8 cellular contexts compared by ENCODE assay signal in genomic region chr13:26221721-26222522, GRCh38. TPM values are rescaled to one million over a fixed set of nuclear protein-coding genes. Genes with fewer than 3 reads are reported as not detected.
DNase-seq lines count a peak whose midpoint lies in the region; ATAC-seq and TF ChIP-seq lines count a peak whose summit lies in the region.

RNF6 (minus strand) TSS chr13:26222314; CDS start chr13:26219649, 2,665 bp downstream.

- peaks cover 7% of the 10 kb centered on the region; the same call in 1 of the 2 replicates for H4K20me1 ChIP-seq in PC-9 (ENCODE audit: insufficient read depth)

- peaks cover 28% of the 10 kb centered on the region for H3K36me3 ChIP-seq in PC-9 (ENCODE audit: low read depth)

- peak within 1 kb of the TSS; percentile 90 for H3K4me2 ChIP-seq in PC-9

- peaks cover 22% of the 10 kb centered on the region for H3K79me2 ChIP-seq in PC-9 (ENCODE audit: low read depth)

- H3K4me3 ChIP-seq in Jurkat, Clone E6-1 (ENCODE audit: low read length) = peak within 1 kb of the TSS; percentile 76
- peak within 1 kb of the TSS; percentile 83 for H3K4me3 ChIP-seq in PC-9
- H3K4me3 ChIP-seq in epithelial cell of proximal tubule (ENCODE audit: low read depth, low read length) = peak within 1 kb of the TSS; percentile 98

- H2AFZ ChIP-seq in PC-9 = peak within 1 kb of the TSS; percentile 98

- H3K9me3 ChIP-seq in PC-9 (ENCODE audit: insufficient read depth, low read depth) = no peaks in the 10 kb centered on the region

- POLR2A ChIA-PET in PC-9 (lab: Charles Lee; ENCODE audit: unreplicated experiment) = interaction anchor here (0.5 to 0.6 kb wide), 2 partner anchors 36 to 84 kb away, joined by 3 to 5 read pairs; no protein-coding TSS in a partner anchor

- H3K27me3 ChIP-seq in PC-9 (ENCODE audit: insufficient read depth, low read depth) = no peaks in the 10 kb centered on the region

- TF ChIP-seq CTCF in PC-9 (conservative IDR thresholded peaks at IDR 0.05) (no peak), epithelial cell of proximal tubule (conservative IDR thresholded peaks at IDR 0.05; ENCODE audit: low read depth, low read length) (no peak)

- H3F3A ChIP-seq in PC-9 (ENCODE audit: insufficient read depth, low read depth) = 0 out of 2 replicates have a peak, but pooled peaks cover 4% of the 10 kb centered on the region

- intact Hi-C loops in PC-9 (cut with micrococcal nuclease; ENCODE audit: unreplicated experiment) = loop anchor here (2.0 kb wide), 1 partner anchor 33 kb away; the partner anchor contains the start of gene CDK8

- TSS peak; percentile 90 for BruUV-seq in PC-9 (replicated peaks; lab: Mats Ljungman, UMichigan)

- CTCF ChIA-PET in PC-9 (lab: Charles Lee) = interaction anchor here (0.6 kb wide), 1 partner anchor 35 kb away, joined by 4 read pairs; no protein-coding TSS in a partner anchor

- DNase-seq in DMS153 treated with DMSO at 0.1 percent for 48 hours (lab: John Stamatoyannopoulos, UW; ENCODE audit: unreplicated experiment) = peak; percentile 88
- peak; percentile 99 for DNase-seq in Jurkat, Clone E6-1 (ENCODE audit: low read depth, low spot score)
- DNase-seq in PC-9 = peak; percentile 85 to 96
- DNase-seq in activated T-cell treated with anti-CD3 and anti-CD28 coated beads, Interleukin-2, amount 50 U/mL, for 1 hour = peak; percentile 91
- DNase-seq in epithelial cell of proximal tubule (ENCODE audit: low read depth) = peak; percentile 95
- peak; percentile 97 for DNase-seq in mucosa of gallbladder (ENCODE audit: low spot score)
- DNase-seq in stimulated activated CD8-positive, alpha-beta memory T cell treated with anti-CD3 and anti-CD28 coated beads, Interleukin-4, amount 100 ng/mL, for 4 hours (ENCODE audit: low read depth in 2 of 2, low spot score in 1 of 2) = peak; percentile 64 to 73

- H3K9me2 ChIP-seq in PC-9 (ENCODE audit: insufficient read depth) = no peaks in the 10 kb centered on the region

- H3K27ac ChIP-seq in PC-9 = peak within 1 kb of the TSS; percentile 87

- H3K4me1 ChIP-seq in PC-9 (replicated peaks; ENCODE audit: insufficient read depth) = peaks cover 10% of the 10 kb centered on the region

- ATAC-seq in GM21619 (IDR thresholded peaks at IDR 0.05; ENCODE audit: unreplicated experiment) = peak; percentile 97

RNA-seq across cellular contexts. Expression of gene RNF6, which starts in this region (rescaled TPM):
- polyA plus RNA-seq in Jurkat, Clone E6-1 (2012; ENCODE audit: insufficient read depth, insufficient read length) = 30.6 TPM
- 19.2 and 30.3 TPM in 2 replicates for total RNA-seq in PC-9 (2021)
- total RNA-seq in epithelial cell of proximal tubule = 19.7 and 24.1 TPM in 2 replicates
- total RNA-seq in mucosa of gallbladder = 28.2 TPM

Comparison
In these comparisons a context has a peak if more than half of its experiments do, and no peak if none do; other contexts are left out.
1. Peak in every context shown above with its lines: DNase-seq, ATAC-seq, H3K4me3 ChIP-seq and H3K27ac ChIP-seq.